16 cellular contexts compared by ENCODE assay signal in genomic region chr5:138981131-138981530, GRCh38.
A peak's percentile ranks its signal among the peaks of the same experiment; 100 is the strongest.
DNase-seq lines count a peak whose midpoint lies in the region; ATAC-seq and TF ChIP-seq lines count a peak whose summit lies in the region.
"Had no signal": no experiment of that assay in that cellular context is flagged by ENCODE, and none has a peak within 500 bp of the region (broad histone marks: within the 10 kb centered on the region; RNA-seq: fewer than 3 reads in every experiment).

No MANE protein-coding gene starts in this region.

- peak overlapping the region; percentile 83 for H3K4me2 ChIP-seq in Loucy (ENCODE audit: low read depth, low read length, poor library complexity, severe bottlenecking)
- H3K4me2 ChIP-seq in mammary epithelial cell (ENCODE audit: insufficient read depth, low read depth, low read length): no peak overlapping the region

- peaks cover 0 to 9% (median 6%) of the 10 kb centered on the region in 5 donors for H3K36me3 Mint-ChIP-seq in naive thymus-derived CD4-positive, alpha-beta T cell
- H3K36me3 Mint-ChIP-seq in MCF 10A (ENCODE audit: insufficient read depth, unreplicated experiment): peaks cover 35% of the 10 kb centered on the region

- peaks cover 25 to 52% (median 42%) of the 10 kb centered on the region in 7 donors for H3K4me1 Mint-ChIP-seq in naive thymus-derived CD4-positive, alpha-beta T cell
- peaks cover 11% of the 10 kb centered on the region for H3K4me1 Mint-ChIP-seq in MCF 10A (ENCODE audit: insufficient read depth, unreplicated experiment)

- H3K36me3 ChIP-seq in Loucy (ENCODE audit: insufficient read depth, low read length) (no peaks in the 10 kb centered on the region), mammary epithelial cell (ENCODE audit: insufficient read depth, low read length) (no peaks in the 10 kb centered on the region)
- no peaks in the 10 kb centered on the region for H3K36me3 ChIP-seq in naive thymus-derived CD4-positive, alpha-beta T cell (ENCODE audit: control insufficient read depth in 2 of 3, insufficient read depth in 3 of 3, low read length in 3 of 3)
- H3K36me3 ChIP-seq: adrenal gland, upper lobe of right lung had no signal

- no peaks in the 10 kb centered on the region for H3K9me3 Mint-ChIP-seq in naive thymus-derived CD4-positive, alpha-beta T cell
- no peaks in the 10 kb centered on the region for H3K9me3 Mint-ChIP-seq in MCF 10A (ENCODE audit: unreplicated experiment)

- H3K27me3 ChIP-seq in Loucy (ENCODE audit: insufficient read depth, low read length, poor library complexity, severe bottlenecking): no peaks in the 10 kb centered on the region
- H3K27me3 ChIP-seq in naive thymus-derived CD4-positive, alpha-beta T cell (ENCODE audit: control insufficient read depth in 2 of 2, insufficient read depth in 2 of 2, low read length in 2 of 2): no peaks in the 10 kb centered on the region
- no peaks in the 10 kb centered on the region for H3K27me3 ChIP-seq in mammary epithelial cell (ENCODE audit: insufficient read depth, low read length)
- H3K27me3 ChIP-seq: adrenal gland, upper lobe of right lung had no signal

- no peak overlapping the region for H3K27ac ChIP-seq in naive thymus-derived CD4-positive, alpha-beta T cell (ENCODE audit: low read depth, low read length)
- no peak overlapping the region for H3K27ac ChIP-seq in mammary epithelial cell (ENCODE audit: insufficient read depth, low read depth, low read length)
- H3K27ac ChIP-seq: adrenal gland, C4-2B, psoas muscle, upper lobe of right lung had no signal

- H3K9ac ChIP-seq in Loucy (ENCODE audit: low read depth, low read length, poor library complexity, severe bottlenecking) (peak overlapping the region; percentile 78), mammary epithelial cell (ENCODE audit: insufficient read depth, low read length) (no peak overlapping the region)

- H3K9me3 ChIP-seq in Loucy (ENCODE audit: insufficient read depth, low read depth, low read length): no peaks in the 10 kb centered on the region
- H3K9me3 ChIP-seq in naive thymus-derived CD4-positive, alpha-beta T cell (ENCODE audit: control insufficient read depth in 2 of 3, low read length in 3 of 3): no peaks in the 10 kb centered on the region
- H3K9me3 ChIP-seq in mammary epithelial cell (replicated peaks; ENCODE audit: insufficient read depth, low read length): no peaks in the 10 kb centered on the region
- H3K9me3 ChIP-seq: adrenal gland, psoas muscle, upper lobe of right lung had no signal

- H3K27me3 Mint-ChIP-seq in naive thymus-derived CD4-positive, alpha-beta T cell: no peaks in the 10 kb centered on the region
- no peaks in the 10 kb centered on the region for H3K27me3 Mint-ChIP-seq in MCF 10A (ENCODE audit: insufficient read depth, unreplicated experiment)

- no CpG with 5 or more reads among the region's 3 CpGs for WGBS in mammary epithelial cell (ENCODE audit: low coverage, missing lambda C conversion rate)

- no peaks in the 10 kb centered on the region for H3K9me2 ChIP-seq in Loucy (replicated peaks; ENCODE audit: low read depth, low read length)

- peak overlapping the region in 1 of 9 donors; percentile 13 for H3K27ac Mint-ChIP-seq in naive thymus-derived CD4-positive, alpha-beta T cell
- H3K27ac Mint-ChIP-seq in MCF 10A (ENCODE audit: low read depth, unreplicated experiment): no peak overlapping the region

- no peak overlapping the region for H2AFZ ChIP-seq in Loucy (ENCODE audit: low read length)
- no peak overlapping the region for H2AFZ ChIP-seq in mammary epithelial cell (ENCODE audit: low read depth, low read length)

- no peaks in the 10 kb centered on the region for H4K20me1 ChIP-seq in Loucy (ENCODE audit: insufficient read depth, low read length, poor library complexity, severe bottlenecking)
- no peaks in the 10 kb centered on the region for H4K20me1 ChIP-seq in mammary epithelial cell (ENCODE audit: insufficient read depth, low read length)

- CTCF ChIA-PET in naive thymus-derived CD4-positive, alpha-beta T cell (lab: Charles Lee): no interaction called here
- CTCF ChIA-PET in mammary epithelial cell (lab: Charles Lee; ENCODE audit: low non-redundant PET): no interaction called here
- CTCF ChIA-PET in MCF 10A (lab: Yijun Ruan, JAX): interaction anchor here (0.6 kb wide), 1 partner anchor 156 kb away, joined by 3 read pairs; no protein-coding TSS in a partner anchor

- POLR2A ChIA-PET in naive thymus-derived CD4-positive, alpha-beta T cell (lab: Charles Lee): no interaction called here
- POLR2A ChIA-PET in MCF 10A (lab: Yijun Ruan, JAX): no interaction called here

- H3F3A ChIP-seq in Loucy (ENCODE audit: low read depth): peaks cover 11% of the 10 kb centered on the region

- BruUV-seq in mammary epithelial cell (replicated peaks; lab: Mats Ljungman, UMichigan) (no TSS peak), MCF 10A (replicated peaks; lab: Mats Ljungman, UMichigan) (no TSS peak)

- H3K4me3 Mint-ChIP-seq in naive thymus-derived CD4-positive, alpha-beta T cell: peak overlapping the region in 7 of 10 donors; percentile 1 to 74 (median 33)
- no peak overlapping the region for H3K4me3 Mint-ChIP-seq in MCF 10A (ENCODE audit: unreplicated experiment)

- H3K4me3 ChIP-seq in Loucy (ENCODE audit: low read length, poor library complexity, severe bottlenecking) (peak overlapping the region; percentile 21), cardiac fibroblast (replicated peaks in 1 of 2; ENCODE audit: low read depth in 2 of 2, low read length in 2 of 2) (no peak overlapping the region), mammary epithelial cell (replicated peaks in 1 of 3; ENCODE audit: insufficient read depth in 1 of 3, low read depth in 2 of 3, low read length in 3 of 3) (no peak overlapping the region)
- H3K4me3 ChIP-seq in naive thymus-derived CD4-positive, alpha-beta T cell (ENCODE audit: low read length): no peak overlapping the region
- H3K4me3 ChIP-seq: adrenal gland, psoas muscle, upper lobe of right lung had no signal

- TF ChIP-seq CTCF in Loucy (conservative IDR thresholded peaks at IDR 0.05; ENCODE audit: low read length) (no peak), cardiac fibroblast (IDR thresholded peaks at IDR 0.05; ENCODE audit: low read depth, low read length) (no peak), mammary epithelial cell (conservative IDR thresholded peaks at IDR 0.05 in 1 of 2, IDR thresholded peaks at IDR 0.05 in 1 of 2; ENCODE audit: extremely low read depth in 1 of 2, insufficient read depth in 1 of 2, low read depth in 1 of 2, low read length in 2 of 2) (no peak), MCF 10A (IDR thresholded peaks at IDR 0.05; ENCODE audit: unreplicated experiment) (no peak)

- in situ Hi-C loops in mammary epithelial cell (cut with MboI; ENCODE audit: low sequenced_read_pairs in 2 of 2): no loop called here

- H3K79me2 ChIP-seq in Loucy (ENCODE audit: insufficient read depth, low read length): no peaks in the 10 kb centered on the region
- no peaks in the 10 kb centered on the region for H3K79me2 ChIP-seq in mammary epithelial cell (ENCODE audit: insufficient read depth, low read length)

- dilution Hi-C loops in mammary epithelial cell (cut with HindIII; ENCODE audit: low sequenced_read_pairs): no loop called here

- H3K4me1 ChIP-seq in Loucy (ENCODE audit: insufficient read depth, low read length, poor library complexity, severe bottlenecking): peaks cover 81% of the 10 kb centered on the region
- H3K4me1 ChIP-seq in naive thymus-derived CD4-positive, alpha-beta T cell (ENCODE audit: control insufficient read depth in 2 of 2, insufficient read depth in 2 of 2, low read length in 2 of 2): peaks cover 26 to 28% of the 10 kb centered on the region in 2 donors
- H3K4me1 ChIP-seq in mammary epithelial cell (ENCODE audit: insufficient read depth, low read length): no peaks in the 10 kb centered on the region
- H3K4me1 ChIP-seq: psoas muscle, upper lobe of right lung had no signal

- intact Hi-C loops in naive thymus-derived CD4-positive, alpha-beta T cell (cut with micrococcal nuclease): no loop called here
- intact Hi-C loops in mammary epithelial cell (cut with micrococcal nuclease) (no loop called here), MCF 10A (cut with micrococcal nuclease) (no loop called here)

- ATAC-seq in naive thymus-derived CD4-positive, alpha-beta T cell: no peak
- ATAC-seq: psoas muscle, upper lobe of right lung had no signal

- DNase-seq in AG20443 (ENCODE audit: low spot score) (peak; percentile 82), cardiac fibroblast (ENCODE audit: low read depth in 2 of 2) (peak; percentile 65 to 78), HuH-7.5 (ENCODE audit: low spot score) (no peak), mammary epithelial cell (no peak), MCF 10A (ENCODE audit: unreplicated experiment) (no peak)
- DNase-seq in naive thymus-derived CD4-positive, alpha-beta T cell: no peak
- DNase-seq in activated CD4-positive, alpha-beta T cell treated with anti-CD3 and anti-CD28 coated beads, Interleukin-2, amount 50 U/mL, for 48 hours: no peak
- DNase-seq: activated T-cell treated with anti-CD3 and anti-CD28 coated beads for 4 hours; effector CD8-positive, alpha-beta T cell; glutamatergic neuron; NCI-H1048; psoas muscle; upper lobe of right lung had no signal

Comparison
In these comparisons a context has a peak if more than half of its experiments do, and no peak if none do; other contexts are left out.
1. DNase-seq: peak in AG20443 (single experiment) and cardiac fibroblast (2 of 2); none in naive thymus-derived CD4-positive, alpha-beta T cell (0 of 9), HuH-7.5 (single experiment), activated CD4-positive, alpha-beta T cell treated with anti-CD3 and anti-CD28 coated beads, Interleukin-2, amount 50 U/mL, for 48 hours (0 of 2), mammary epithelial cell (single experiment) and MCF 10A (single experiment).